In the genomic region with DNA sequence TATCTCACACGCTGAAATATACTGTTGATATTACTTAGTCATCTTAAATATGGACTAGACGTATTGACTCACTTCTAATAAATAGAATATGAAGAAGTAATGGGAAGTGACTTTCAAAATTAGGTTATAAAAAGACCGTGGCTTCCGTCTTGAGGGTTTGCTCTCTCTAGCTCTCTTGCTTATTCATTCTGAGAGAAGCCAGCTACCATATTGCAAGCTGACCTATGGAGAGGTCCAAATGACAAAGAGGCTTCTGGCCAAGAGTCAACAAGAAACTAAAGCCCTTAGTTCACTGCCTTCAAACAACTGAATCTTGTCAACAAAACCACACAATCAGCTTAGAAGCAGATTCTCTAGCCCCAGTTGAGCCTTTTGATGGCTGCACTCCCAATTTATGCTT, we compare ENCODE assay signal across 18 cellular contexts. TPM values are rescaled to one million over a fixed set of nuclear protein-coding genes. Genes with fewer than 3 reads are reported as not detected.
A peak's percentile ranks its signal among the peaks of the same experiment; 100 is the strongest.
DNase-seq lines count a peak whose midpoint lies in the region; ATAC-seq, FAIRE-seq and TF ChIP-seq lines count a peak whose summit lies in the region.
"Had no signal": no experiment of that assay in that cellular context is flagged by ENCODE, and none has a peak within 500 bp of the region (broad histone marks: within the 10 kb centered on the region; RNA-seq: fewer than 3 reads in every experiment).

No MANE protein-coding gene starts in this region.

- peaks cover 4% of the 10 kb centered on the region for H3K27me3 Mint-ChIP-seq in activated T-helper 17 cell treated with anti-CD3 and anti-CD28 coated beads, Interleukin-2, amount 50 U/mL, for 72 hours
- H3K27me3 Mint-ChIP-seq in H9 (ENCODE audit: low read depth) = no peaks in the 10 kb centered on the region

- H4K20me1 ChIP-seq in H9 (ENCODE audit: control insufficient read depth, insufficient read depth, insufficient read length) = no peaks in the 10 kb centered on the region

- H3K4ac ChIP-seq in H9 (ENCODE audit: low read depth, low read length) = no peak overlapping the region

- no peaks in the 10 kb centered on the region for H3K4me1 ChIP-seq in H9 (ENCODE audit: insufficient read depth, low read length)
- H3K4me1 ChIP-seq in pancreas = no peaks in the 10 kb centered on the region

- no peak overlapping the region for H2BK20ac ChIP-seq in H9 (ENCODE audit: low read depth, low read length, poor library complexity, severe bottlenecking)

- H3K36me3 ChIP-seq in pancreas = no peaks in the 10 kb centered on the region

- H3K23ac ChIP-seq in H9 (ENCODE audit: insufficient read length, low read depth, low read length) = no peak overlapping the region

- H3K9me3 ChIP-seq in H9 (ENCODE audit: control insufficient read depth, low read depth, low read length) = no peaks in the 10 kb centered on the region
- H3K9me3 ChIP-seq in pancreas = no peaks in the 10 kb centered on the region

- no peak for DNase-seq in H9
- no peak for DNase-seq in pancreas
- no peak for DNase-seq in activated CD4-positive, alpha-beta T cell treated with anti-CD3 and anti-CD28 coated beads, Interleukin-2, amount 50 U/mL, for 4 hours
- no peak for DNase-seq in NCI-H748 (lab: John Stamatoyannopoulos, UW; ENCODE audit: unreplicated experiment)
- DNase-seq: C1 segment of cervical spinal cord, HCEC 1CT, head of caudate nucleus, midbrain, NCI-H510A, occipital lobe had no signal

- WGBS in H9 (ENCODE audit: extremely low coverage, insufficient read length, low lambda C conversion rate) = no CpG with 5 or more reads among the region's 4 CpGs
- 86 to 94% methylated on average over 4 of the region's 4 CpGs for WGBS in pancreas, 2 donors

- H3K23me2 ChIP-seq in H9 (ENCODE audit: insufficient read length, low read depth, low read length, poor library complexity, severe bottlenecking) = no peaks in the 10 kb centered on the region

- H3K9me3 Mint-ChIP-seq in activated T-helper 17 cell treated with anti-CD3 and anti-CD28 coated beads, Interleukin-2, amount 50 U/mL, for 72 hours = no peaks in the 10 kb centered on the region
- no peaks in the 10 kb centered on the region; a peak in 2 of 5 replicates for H3K9me3 Mint-ChIP-seq in H9

- H4K5ac ChIP-seq in H9 (ENCODE audit: insufficient read length, low read depth, low read length) = no peak overlapping the region

- no peaks in the 10 kb centered on the region for H3K36me3 Mint-ChIP-seq in activated T-helper 17 cell treated with anti-CD3 and anti-CD28 coated beads, Interleukin-2, amount 50 U/mL, for 72 hours (ENCODE audit: low read depth)
- no peaks in the 10 kb centered on the region for H3K36me3 Mint-ChIP-seq in H9 (ENCODE audit: insufficient read depth in 1 of 3, low read depth in 3 of 3)

- H3K4me1 Mint-ChIP-seq in activated T-helper 17 cell treated with anti-CD3 and anti-CD28 coated beads, Interleukin-2, amount 50 U/mL, for 72 hours = no peaks in the 10 kb centered on the region
- no peaks in the 10 kb centered on the region for H3K4me1 Mint-ChIP-seq in H9

- H3K18ac ChIP-seq in H9 (ENCODE audit: insufficient read length, low read depth, low read length) = no peak overlapping the region

- no peak overlapping the region for H3K4me2 ChIP-seq in H9 (ENCODE audit: insufficient read depth, insufficient read length, low read length)

- no peak overlapping the region for H3K14ac ChIP-seq in H9 (ENCODE audit: insufficient read depth, low read length)

- H4K91ac ChIP-seq in H9 (ENCODE audit: insufficient read length, low read depth, low read length) = no peak overlapping the region

- H2BK15ac ChIP-seq in H9 (ENCODE audit: low read depth, low read length) = no peak overlapping the region

- H3K79me1 ChIP-seq in H9 (ENCODE audit: insufficient read depth, low read depth, low read length, poor library complexity, severe bottlenecking) = no peaks in the 10 kb centered on the region

- no peak overlapping the region for H2BK5ac ChIP-seq in H9 (ENCODE audit: insufficient read length, low read length)

- H2BK120ac ChIP-seq in H9 (ENCODE audit: low read depth, low read length, poor library complexity, severe bottlenecking) = no peak overlapping the region

- H4K8ac ChIP-seq in H9 (replicated peaks; ENCODE audit: insufficient read length, low read depth, low read length) = no peak overlapping the region

- no peak overlapping the region for H2AK5ac ChIP-seq in H9 (ENCODE audit: insufficient read length, low read length)

- H3T11ph ChIP-seq in H9 (ENCODE audit: low read length) = no peak overlapping the region

- no peak overlapping the region for H3K27ac ChIP-seq in H9 (ENCODE audit: insufficient read length, low read depth, low read length)
- no peak overlapping the region for H3K27ac ChIP-seq in pancreas
- H3K27ac ChIP-seq: epithelial cell of prostate, HL-60, skin epidermis had no signal

- TF ChIP-seq CTCF in H9 (conservative IDR thresholded peaks at IDR 0.05) (no peak), pancreas (IDR thresholded peaks at IDR 0.05) (no peak)

- no peak overlapping the region for H3K4me3 ChIP-seq in pancreas
- H3K4me3 ChIP-seq: skin epidermis had no signal

- no peak overlapping the region for H3K56ac ChIP-seq in H9 (ENCODE audit: insufficient read length, low read depth, low read length)

- H3K27ac Mint-ChIP-seq in activated T-helper 17 cell treated with anti-CD3 and anti-CD28 coated beads, Interleukin-2, amount 50 U/mL, for 72 hours = no peak overlapping the region
- no peak overlapping the region for H3K27ac Mint-ChIP-seq in H9

- no peak overlapping the region for H3K4me3 Mint-ChIP-seq in activated T-helper 17 cell treated with anti-CD3 and anti-CD28 coated beads, Interleukin-2, amount 50 U/mL, for 72 hours
- no peak overlapping the region for H3K4me3 Mint-ChIP-seq in H9

- intact Hi-C loops in pancreas (cut with DNase I) = no loop called here

- no peak for FAIRE-seq in pancreas (lab: Jason Lieb, UNC)

- no peak overlapping the region for H2BK12ac ChIP-seq in H9 (ENCODE audit: insufficient read length, low read depth, low read length)

- ATAC-seq in GM18858 (IDR thresholded peaks at IDR 0.05; ENCODE audit: unreplicated experiment) = peak; percentile 91
- peak; percentile 78 for ATAC-seq in GM21515 (IDR thresholded peaks at IDR 0.05; ENCODE audit: unreplicated experiment)
- peak; percentile 83 for ATAC-seq in HG03103 (IDR thresholded peaks at IDR 0.05; ENCODE audit: low read depth, unreplicated experiment)
- peak; percentile 34 for ATAC-seq in activated T-helper 17 cell treated with anti-CD3 and anti-CD28 coated beads, Interleukin-2, amount 50 U/mL, for 72 hours (replicated peaks)
- ATAC-seq in pancreas = no peak

- H3K9ac ChIP-seq in H9 (ENCODE audit: extremely low read depth, insufficient read length, low read length) = no peak overlapping the region

- no peaks in the 10 kb centered on the region for H3K79me2 ChIP-seq in H9 (ENCODE audit: insufficient read depth, low read length)

- H3K27me3 ChIP-seq in H9 (ENCODE audit: insufficient read depth, low read length) = no peaks in the 10 kb centered on the region
- no peaks in the 10 kb centered on the region for H3K27me3 ChIP-seq in pancreas

- no peak overlapping the region for H2AFZ ChIP-seq in H9 (ENCODE audit: low read length)

RNA-seq across cellular contexts. Expression of a gene that starts 46.1 kb away (rescaled TPM):
- not detected for total RNA-seq in activated T-helper 17 cell treated with anti-CD3 and anti-CD28 coated beads, Interleukin-2, amount 50 U/mL, for 72 hours
- total RNA-seq in H9 (2021) = 0.15 and 0.50 TPM in 2 replicates
- total RNA-seq in pancreas = under 1 TPM in 1 of 6 donors, not detected in 5; 0.66 TPM
- under 1 TPM in 1 of 2 donors, not detected in 1; 0.07 TPM for polyA plus RNA-seq in pancreas
- total RNA-seq: T-helper 1 cell treated with Interleukin-12 subunit alpha and Interleukin-12 subunit beta and Interleukin-4 antibody, amounts not matched to agents 30 ng/mL and 1 ng/mL, for 36 hours had no signal

Comparison
In these comparisons a context has a peak if more than half of its experiments do, and no peak if none do; other contexts are left out.
1. ATAC-seq: peak in GM18858 (single experiment), GM21515 (single experiment), HG03103 (single experiment) and activated T-helper 17 cell treated with anti-CD3 and anti-CD28 coated beads, Interleukin-2, amount 50 U/mL, for 72 hours (single experiment); none in pancreas (0 of 4).